ENCODE assay signal across 22 cellular contexts in the genomic region with DNA sequence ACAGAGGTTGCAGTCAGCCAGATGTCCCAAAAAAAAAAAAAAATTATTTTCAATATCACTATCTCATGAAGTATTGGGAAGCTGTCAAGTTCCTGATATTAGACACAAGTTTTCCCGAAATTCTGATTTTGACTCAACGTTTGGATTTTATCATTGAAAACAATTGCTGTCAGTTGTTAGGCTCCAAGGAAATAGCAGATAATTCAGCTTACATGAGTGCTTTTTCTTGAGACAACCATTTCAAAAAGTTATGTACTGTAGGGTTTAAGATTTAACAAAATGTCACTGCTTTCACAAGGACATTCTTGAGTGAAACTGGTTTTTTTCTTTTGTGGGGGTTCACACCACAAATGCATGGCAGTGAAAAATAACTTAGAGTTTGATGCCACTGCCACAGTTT.
"Had no signal": no experiment of that assay in that cellular context is flagged by ENCODE, and none has a peak within 500 bp of the region (broad histone marks: within the 10 kb centered on the region; RNA-seq: fewer than 3 reads in every experiment).

No MANE protein-coding gene starts in this region.

- H3K9ac ChIP-seq: neural progenitor cell had no signal

- H3K27me3 ChIP-seq: colonic mucosa, neural progenitor cell, pancreas, stomach, transverse colon had no signal

- ATAC-seq: left lobe of liver; mucosa of descending colon; naive thymus-derived CD8-positive, alpha-beta T cell; pancreas; psoas muscle; sciatic nerve had no signal

- H2AFZ ChIP-seq: neural progenitor cell had no signal

- DNase-seq: colonic mucosa; dermis blood vessel endothelial cell; foreskin melanocyte; head of caudate nucleus; hypothalamus; mammary epithelial cell; mucosa of descending colon; naive thymus-derived CD8-positive, alpha-beta T cell; nucleus accumbens; psoas muscle; retina; stimulated activated CD4-positive, alpha-beta T cell treated with anti-CD3 and anti-CD28 coated beads, Interleukin-12 subunit alpha, Interleukin-12 subunit beta, amount 100 ng/mL, for 4 hours; stimulated activated naive CD4-positive, alpha-beta T cell; stomach; substantia nigra; transverse colon had no signal

- H3K4me2 ChIP-seq: neural progenitor cell had no signal

- FAIRE-seq: islet of Langerhans, pancreas had no signal

- H3K9me3 ChIP-seq: colonic mucosa, mucosa of descending colon, pancreas, psoas muscle, stomach, thoracic aorta, transverse colon had no signal

- H3K4me3 ChIP-seq: colonic mucosa, mucosa of descending colon, neural progenitor cell, pancreas, psoas muscle, stomach, thoracic aorta, transverse colon had no signal

- H3K27ac ChIP-seq: colonic mucosa, pancreas, psoas muscle, stomach, thoracic aorta, transverse colon had no signal

- H3K4me1 ChIP-seq: neural progenitor cell had no signal
